ENCODE assay signal across 21 cellular contexts in genomic region chr1:60173006-60173405, GRCh38.
"Had no signal": no experiment of that assay in that cellular context is flagged by ENCODE, and none has a peak within 500 bp of the region (broad histone marks: within the 10 kb centered on the region; RNA-seq: fewer than 3 reads in every experiment).

No MANE protein-coding gene starts in this region.

- DNase-seq: Kasumi-1, MM.1S, NCI-H1092 treated with DMSO at 0.1 percent for 48 hours, NCI-H1436, NCI-H187, NCI-H2029, NCI-H2107, NCI-H226, NCI-H446, NCI-H510A, NCI-H524 treated with DMSO at 0.1 percent for 48 hours, NCI-H774, Right ventricle myocardium superior, RPMI8226, SJCRH30, T-helper 1 cell had no signal

- H3K9me3 ChIP-seq: SJCRH30 had no signal

- H3K4me3 ChIP-seq: K562, SJCRH30 had no signal

- H3K4me2 ChIP-seq: KMS-11 had no signal

- H3K27me3 ChIP-seq: SJCRH30 had no signal

- FAIRE-seq: HTR-8/SVneo, K562, RCC 7860 had no signal

- H3K36me3 ChIP-seq: SJCRH30 had no signal

- H3K4me1 ChIP-seq: SJCRH30 had no signal

- H3K27ac ChIP-seq: HL-60, KMS-11, SJCRH30 had no signal

- H3K9ac ChIP-seq: KMS-11 had no signal
